ENCODE assay signal across 14 cellular contexts in genomic region chrX:30489323-30489722, GRCh38.
DNase-seq lines count a peak whose midpoint lies in the region; ATAC-seq, FAIRE-seq and TF ChIP-seq lines count a peak whose summit lies in the region.
"Had no signal": no experiment of that assay in that cellular context is flagged by ENCODE, and none has a peak within 500 bp of the region (broad histone marks: within the 10 kb centered on the region; RNA-seq: fewer than 3 reads in every experiment).

No MANE protein-coding gene starts in this region.

- H3K4me1 ChIP-seq in spleen = no peaks in the 10 kb centered on the region
- H3K4me1 ChIP-seq: tibial artery had no signal

- no peaks in the 10 kb centered on the region for H3K27me3 ChIP-seq in spleen (replicated peaks in 1 of 7)
- H3K27me3 ChIP-seq: tibial artery had no signal

- no peak for FAIRE-seq in GM19239 (lab: Jason Lieb, UNC)

- 73 to 100% (median 88%) methylated on average over 1 to 2 of the region's 2 CpGs for WGBS in spleen, 5 donors

- H3K9me3 ChIP-seq in spleen = no peaks in the 10 kb centered on the region
- H3K9me3 ChIP-seq: tibial artery had no signal

- H3K27ac ChIP-seq in spleen = no peak overlapping the region
- H3K27ac ChIP-seq: tibial artery had no signal

- DNase-seq in Caki2 (ENCODE audit: low read depth) (peak; percentile 56), NCI-H146 treated with DMSO at 0.1 percent for 48 hours (lab: John Stamatoyannopoulos, UW; ENCODE audit: unreplicated experiment) (peak; percentile 12), fibroblast of mammary gland (ENCODE audit: low read depth) (peak; percentile 31), GM19239 (ENCODE audit: insufficient read length, low spot score) (no peak), spleen (no peak), ACHN (no peak)
- DNase-seq: activated CD4-positive, alpha-beta memory T cell treated with anti-CD3 and anti-CD28 coated beads, Interleukin-2, amount 10 ng/mL, durations not matched to agents 7 days and 5 days; IMR-90; nephron progenitor cell; Right ventricle myocardium superior; stimulated activated CD4-positive, alpha-beta T cell treated with anti-CD3 and anti-CD28 coated beads, Interleukin-4, amount 100 ng/mL, for 4 hours; tibial artery had no signal

- no peak for TF ChIP-seq CTCF in fibroblast of mammary gland (conservative IDR thresholded peaks at IDR 0.05; ENCODE audit: control insufficient read depth, insufficient read depth, low read depth, low read length)
- no peak for TF ChIP-seq CTCF in spleen (IDR thresholded peaks at IDR 0.05 in 8 of 11, conservative IDR thresholded peaks at IDR 0.05 in 3 of 11)

- intact Hi-C loops in spleen (cut with DNase I; ENCODE audit: low total_unique reads) = no loop called here

- H3K4me3 ChIP-seq in fibroblast of mammary gland (ENCODE audit: control insufficient read depth, low read depth, low read length) (no peak overlapping the region), spleen (no peak overlapping the region)
- H3K4me3 ChIP-seq: tibial artery had no signal

- no peaks in the 10 kb centered on the region for H3K36me3 ChIP-seq in spleen
- H3K36me3 ChIP-seq: tibial artery had no signal

- ATAC-seq in GM19463 (IDR thresholded peaks at IDR 0.05; ENCODE audit: unreplicated experiment) (peak; percentile 66), HG03354 (IDR thresholded peaks at IDR 0.05; ENCODE audit: poor library complexity, severe bottlenecking, unreplicated experiment) (no peak)

- in situ Hi-C loops in Caki2 (cut with HindIII; ENCODE audit: low pct_unique_long_range_greater_than_20kb, low sequenced_read_pairs) (no loop called here), ACHN (cut with HindIII; ENCODE audit: low pct_ligation_motif_present, low pct_unique_long_range_greater_than_20kb, low sequenced_read_pairs) (no loop called here)

- no peak for TF ChIP-seq POLR2A in spleen (IDR thresholded peaks at IDR 0.05)

Comparison
In these comparisons a context has a peak if more than half of its experiments do, and no peak if none do; other contexts are left out.
1. DNase-seq: peak in Caki2 (single experiment), NCI-H146 treated with DMSO at 0.1 percent for 48 hours (single experiment) and fibroblast of mammary gland (single experiment); none in GM19239 (single experiment), spleen (single experiment) and ACHN (single experiment).